8 cellular contexts compared by ENCODE assay signal in the genomic region with DNA sequence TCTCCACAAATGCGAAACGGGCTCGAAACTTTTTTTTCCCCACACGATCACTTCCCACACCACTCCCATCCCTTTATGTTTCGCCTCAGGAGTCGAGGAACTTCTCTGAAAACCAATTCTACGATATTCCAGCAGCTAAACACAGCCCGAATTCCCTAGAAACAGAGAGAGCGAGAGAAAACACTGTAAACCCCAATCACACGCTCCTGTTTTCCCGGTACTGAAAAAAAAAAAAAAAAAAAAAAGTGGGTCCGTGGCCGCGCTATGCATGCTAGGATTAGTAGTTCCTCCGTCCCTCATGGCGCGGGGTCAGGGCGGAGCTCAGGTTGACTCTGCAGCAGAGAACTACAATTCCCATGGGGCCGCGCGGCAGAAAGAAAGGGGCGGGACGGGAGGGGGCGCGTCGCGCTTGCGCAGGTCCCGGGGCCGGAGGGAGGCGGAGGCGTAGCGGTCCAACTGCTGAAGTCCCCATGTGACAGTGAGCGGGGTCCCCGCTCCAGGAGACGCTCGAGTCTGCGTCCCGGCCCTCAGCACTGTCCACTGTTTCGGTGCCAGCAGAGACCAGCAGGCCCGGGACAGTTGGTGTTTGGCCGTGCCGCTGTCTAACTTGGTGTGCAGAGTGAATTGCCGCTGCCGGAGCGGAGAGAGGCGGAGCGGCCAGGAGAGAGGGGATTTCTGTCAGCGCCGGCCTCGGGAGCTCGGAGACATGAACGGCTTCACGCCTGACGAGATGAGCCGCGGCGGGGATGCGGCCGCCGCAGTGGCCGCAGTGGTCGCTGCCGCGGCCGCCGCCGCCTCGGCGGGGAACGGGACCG. TPM values are rescaled to one million over a fixed set of nuclear protein-coding genes. Genes with fewer than 3 reads are reported as not detected.
DNase-seq lines count a peak whose midpoint lies in the region; ATAC-seq and TF ChIP-seq lines count a peak whose summit lies in the region.

A gene with protein sequence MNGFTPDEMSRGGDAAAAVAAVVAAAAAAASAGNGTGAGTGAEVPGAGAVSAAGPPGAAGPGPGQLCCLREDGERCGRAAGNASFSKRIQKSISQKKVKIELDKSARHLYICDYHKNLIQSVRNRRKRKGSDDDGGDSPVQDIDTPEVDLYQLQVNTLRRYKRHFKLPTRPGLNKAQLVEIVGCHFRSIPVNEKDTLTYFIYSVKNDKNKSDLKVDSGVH (plus strand): TSS at position 478 of the 815 bp plus-strand sequence. CDS start 229 bp downstream, at position 707.

- TF ChIP-seq CTCF in BJ (IDR thresholded peaks at IDR 0.05; ENCODE audit: insufficient read depth, low read depth, low read length): no peak
- no peak for TF ChIP-seq CTCF in coronary artery (IDR thresholded peaks at IDR 0.05)

- intact Hi-C loops in activated CD4-positive, alpha-beta T cell treated with anti-CD3 and anti-CD28 coated beads, Interleukin-2, amount 10 ng/mL, durations not matched to agents 24 days and 14 days (cut with micrococcal nuclease): loop anchor here (1.0 to 5.0 kb wide), 4 partner anchors 36 to 912 kb away; partner anchors contain the start of genes CEP44, FBXO8, GALNT7 and HMGB2

- no peaks in the 10 kb centered on the region for H3K27me3 Mint-ChIP-seq in activated CD4-positive, alpha-beta T cell treated with anti-CD3 and anti-CD28 coated beads, Interleukin-2, amount 10 ng/mL, durations not matched to agents 24 days and 14 days

- POLR2A ChIA-PET in BJ (lab: Charles Lee): interaction anchor here (0.5 to 2.2 kb wide), 7 partner anchors 10 to 49 kb away, joined by 3 to 21 read pairs (median 7); partner anchors contain the start of gene HMGB2

- no peaks in the 10 kb centered on the region for H3K36me3 ChIP-seq in BJ (ENCODE audit: control insufficient read depth, insufficient read depth, low read length)

- H3K4me3 Mint-ChIP-seq in activated CD4-positive, alpha-beta T cell treated with anti-CD3 and anti-CD28 coated beads, Interleukin-2, amount 10 ng/mL, durations not matched to agents 24 days and 14 days: peak within 1 kb of the TSS; percentile 100

- H3K27ac Mint-ChIP-seq in activated CD4-positive, alpha-beta T cell treated with anti-CD3 and anti-CD28 coated beads, Interleukin-2, amount 10 ng/mL, durations not matched to agents 24 days and 14 days: peak within 1 kb of the TSS; percentile 99

- H3K27me3 ChIP-seq in BJ (ENCODE audit: control insufficient read depth, insufficient read depth, low read length) (no peaks in the 10 kb centered on the region), layer of hippocampus (ENCODE audit: control insufficient read depth, insufficient read depth, low read length) (no peaks in the 10 kb centered on the region)

- H3K27ac ChIP-seq in coronary artery (peak within 1 kb of the TSS; percentile 97), layer of hippocampus (ENCODE audit: low read depth, low read length) (peak within 1 kb of the TSS; percentile 94)

- H3K4me1 Mint-ChIP-seq in activated CD4-positive, alpha-beta T cell treated with anti-CD3 and anti-CD28 coated beads, Interleukin-2, amount 10 ng/mL, durations not matched to agents 24 days and 14 days: peaks cover 43% of the 10 kb centered on the region

- ATAC-seq in GM19324 (IDR thresholded peaks at IDR 0.05; ENCODE audit: low FRiP score, unreplicated experiment) (peak; percentile 80), HG03469 (IDR thresholded peaks at IDR 0.05; ENCODE audit: unreplicated experiment) (peak; percentile 50)

- H3K36me3 Mint-ChIP-seq in activated CD4-positive, alpha-beta T cell treated with anti-CD3 and anti-CD28 coated beads, Interleukin-2, amount 10 ng/mL, durations not matched to agents 24 days and 14 days (ENCODE audit: low read depth): peaks cover 20% of the 10 kb centered on the region

- CTCF ChIA-PET in BJ (lab: Yijun Ruan, JAX): interaction anchor here (1.0 to 4.0 kb wide), 6 partner anchors 8 to 123 kb away, joined by 3 to 11 read pairs (median 6); no protein-coding TSS in a partner anchor

- H3K4me3 ChIP-seq in BJ (ENCODE audit: low read depth, low read length) (peak within 1 kb of the TSS; percentile 88), coronary artery (peak within 1 kb of the TSS; percentile 93)

- DNase-seq in BJ (ENCODE audit: low read depth) (peak; percentile 89), NCI-H526 treated with DMSO at 0.1 percent for 48 hours (lab: John Stamatoyannopoulos, UW) (peak; percentile 88), coronary artery (ENCODE audit: low spot score) (peak; percentile 99)
- peak; percentile 97 for DNase-seq in activated CD4-positive, alpha-beta T cell treated with anti-CD3 and anti-CD28 coated beads, Interleukin-2, amount 10 ng/mL, durations not matched to agents 24 days and 14 days
- peak; percentile 94 to 95 for DNase-seq in stimulated activated CD4-positive, alpha-beta T cell treated with anti-CD3 and anti-CD28 coated beads, Interleukin-1b, Interleukin-23, amount 100 ng/mL, for 4 hours (ENCODE audit: low read depth in 2 of 2)

- H3K9me3 Mint-ChIP-seq in activated CD4-positive, alpha-beta T cell treated with anti-CD3 and anti-CD28 coated beads, Interleukin-2, amount 10 ng/mL, durations not matched to agents 24 days and 14 days: no peaks in the 10 kb centered on the region

RNA-seq across cellular contexts. Expression of the gene that starts here (rescaled TPM):
- polyA plus RNA-seq in BJ (2011; rRNA removed): 3.7 and 8.9 TPM in 2 replicates
- polyA minus RNA-seq in BJ (2011; rRNA and poly(A)+ RNA removed): 2.2 and 2.8 TPM in 2 replicates
- total RNA-seq in activated CD4-positive, alpha-beta T cell treated with anti-CD3 and anti-CD28 coated beads, Interleukin-2, amount 10 ng/mL, durations not matched to agents 24 days and 14 days: 33.1 and 33.8 TPM in 2 replicates

Comparison
In these comparisons a context has a peak if more than half of its experiments do, and no peak if none do; other contexts are left out.
1. Peak in every context shown above with its lines: DNase-seq, ATAC-seq, H3K4me3 ChIP-seq and H3K27ac ChIP-seq.